In genomic region chr10:26931223-26931622, GRCh38 we compare ENCODE assay signal across 9 cellular contexts.
DNase-seq lines count a peak whose midpoint lies in the region; ATAC-seq and TF ChIP-seq lines count a peak whose summit lies in the region.
"Had no signal": no experiment of that assay in that cellular context is flagged by ENCODE, and none has a peak within 500 bp of the region (broad histone marks: within the 10 kb centered on the region; RNA-seq: fewer than 3 reads in every experiment).

No MANE protein-coding gene starts in this region.

- no peaks in the 10 kb centered on the region for H3K27me3 ChIP-seq in SJCRH30

- ATAC-seq in HG03280 (IDR thresholded peaks at IDR 0.05; ENCODE audit: unreplicated experiment), result peak; percentile 66
- ATAC-seq in stimulated activated effector memory CD8-positive, alpha-beta T cell treated with anti-CD3 and anti-CD28 coated beads, Interleukin-12 subunit alpha, Interleukin-12 subunit beta, amount 100 ng/mL, for 72 hours, result peak; percentile 74

- H3K36me3 Mint-ChIP-seq in activated CD4-positive, alpha-beta T cell treated with anti-CD3 and anti-CD28 coated beads, Interleukin-2, amount 10 ng/mL, durations not matched to agents 24 days and 14 days (ENCODE audit: low read depth), result no peaks in the 10 kb centered on the region
- H3K36me3 Mint-ChIP-seq in stimulated activated effector memory CD8-positive, alpha-beta T cell treated with anti-CD3 and anti-CD28 coated beads, Interleukin-12 subunit alpha, Interleukin-12 subunit beta, amount 100 ng/mL, for 72 hours, result no peaks in the 10 kb centered on the region

- no peak for TF ChIP-seq CTCF in fibroblast of villous mesenchyme (IDR thresholded peaks at IDR 0.05; ENCODE audit: insufficient read depth, low read depth, low read length)

- peaks cover 23% of the 10 kb centered on the region for H3K27me3 Mint-ChIP-seq in activated CD4-positive, alpha-beta T cell treated with anti-CD3 and anti-CD28 coated beads, Interleukin-2, amount 10 ng/mL, durations not matched to agents 24 days and 14 days

- intact Hi-C loops in activated CD4-positive, alpha-beta T cell treated with anti-CD3 and anti-CD28 coated beads, Interleukin-2, amount 10 ng/mL, durations not matched to agents 24 days and 14 days (cut with micrococcal nuclease), result no loop called here

- H3K27ac Mint-ChIP-seq in activated CD4-positive, alpha-beta T cell treated with anti-CD3 and anti-CD28 coated beads, Interleukin-2, amount 10 ng/mL, durations not matched to agents 24 days and 14 days, result no peak overlapping the region
- H3K27ac Mint-ChIP-seq in stimulated activated effector memory CD8-positive, alpha-beta T cell treated with anti-CD3 and anti-CD28 coated beads, Interleukin-12 subunit alpha, Interleukin-12 subunit beta, amount 100 ng/mL, for 72 hours, result no peak overlapping the region

- no peaks in the 10 kb centered on the region; the same call in 1 of the 2 replicates for H3K9me3 ChIP-seq in SJCRH30 (replicated peaks)

- no peak overlapping the region for H3K4me3 Mint-ChIP-seq in activated CD4-positive, alpha-beta T cell treated with anti-CD3 and anti-CD28 coated beads, Interleukin-2, amount 10 ng/mL, durations not matched to agents 24 days and 14 days
- H3K4me3 Mint-ChIP-seq in stimulated activated effector memory CD8-positive, alpha-beta T cell treated with anti-CD3 and anti-CD28 coated beads, Interleukin-12 subunit alpha, Interleukin-12 subunit beta, amount 100 ng/mL, for 72 hours, result no peak overlapping the region

- H3K4me3 ChIP-seq in fibroblast of villous mesenchyme (ENCODE audit: low read depth, low read length) (peak overlapping the region; percentile 19), SJCRH30 (no peak overlapping the region)

- no peaks in the 10 kb centered on the region for H3K4me1 ChIP-seq in SJCRH30

- H3K4me1 Mint-ChIP-seq in activated CD4-positive, alpha-beta T cell treated with anti-CD3 and anti-CD28 coated beads, Interleukin-2, amount 10 ng/mL, durations not matched to agents 24 days and 14 days, result no peaks in the 10 kb centered on the region
- no peaks in the 10 kb centered on the region for H3K4me1 Mint-ChIP-seq in stimulated activated effector memory CD8-positive, alpha-beta T cell treated with anti-CD3 and anti-CD28 coated beads, Interleukin-12 subunit alpha, Interleukin-12 subunit beta, amount 100 ng/mL, for 72 hours

- H3K36me3 ChIP-seq in SJCRH30, result no peaks in the 10 kb centered on the region

- DNase-seq in activated CD4-positive, alpha-beta T cell treated with anti-CD3 and anti-CD28 coated beads, Interleukin-2, amount 50 U/mL, for 48 hours, result peak; percentile 12 to 26
- DNase-seq in activated CD4-positive, alpha-beta T cell treated with anti-CD3 and anti-CD28 coated beads, Interleukin-2, amount 10 ng/mL, durations not matched to agents 24 days and 14 days, result no peak
- no peak for DNase-seq in fibroblast of villous mesenchyme (ENCODE audit: low read depth)
- DNase-seq in stimulated activated effector memory CD8-positive, alpha-beta T cell treated with anti-CD3 and anti-CD28 coated beads, Interleukin-12 subunit alpha, Interleukin-12 subunit beta, amount 100 ng/mL, for 72 hours (ENCODE audit: low spot score in 2 of 2), result no peak
- no peak for DNase-seq in SIG-M5 (lab: John Stamatoyannopoulos, UW)
- DNase-seq in NCI-H2081 treated with DMSO at 0.1 percent for 48 hours (lab: John Stamatoyannopoulos, UW), result no peak
- DNase-seq in SJCRH30, result no peak

- no peak overlapping the region for H3K27ac ChIP-seq in SJCRH30
- H3K27ac ChIP-seq: epithelial cell of prostate had no signal

- no peaks in the 10 kb centered on the region for H3K9me3 Mint-ChIP-seq in activated CD4-positive, alpha-beta T cell treated with anti-CD3 and anti-CD28 coated beads, Interleukin-2, amount 10 ng/mL, durations not matched to agents 24 days and 14 days
- no peaks in the 10 kb centered on the region for H3K9me3 Mint-ChIP-seq in stimulated activated effector memory CD8-positive, alpha-beta T cell treated with anti-CD3 and anti-CD28 coated beads, Interleukin-12 subunit alpha, Interleukin-12 subunit beta, amount 100 ng/mL, for 72 hours

Comparison
In these comparisons a context has a peak if more than half of its experiments do, and no peak if none do; other contexts are left out.
1. DNase-seq: peak in activated CD4-positive, alpha-beta T cell treated with anti-CD3 and anti-CD28 coated beads, Interleukin-2, amount 50 U/mL, for 48 hours (2 of 2); none in activated CD4-positive, alpha-beta T cell treated with anti-CD3 and anti-CD28 coated beads, Interleukin-2, amount 10 ng/mL, durations not matched to agents 24 days and 14 days (single experiment), fibroblast of villous mesenchyme (single experiment), stimulated activated effector memory CD8-positive, alpha-beta T cell treated with anti-CD3 and anti-CD28 coated beads, Interleukin-12 subunit alpha, Interleukin-12 subunit beta, amount 100 ng/mL, for 72 hours (0 of 2), SIG-M5 (single experiment), NCI-H2081 treated with DMSO at 0.1 percent for 48 hours (single experiment) and SJCRH30 (0 of 2).